In genomic region chr10:84825330-84825729, GRCh38 we compare ENCODE assay signal across 15 cellular contexts.
DNase-seq lines count a peak whose midpoint lies in the region; ATAC-seq and TF ChIP-seq lines count a peak whose summit lies in the region.
"Had no signal": no experiment of that assay in that cellular context is flagged by ENCODE, and none has a peak within 500 bp of the region (broad histone marks: within the 10 kb centered on the region; RNA-seq: fewer than 3 reads in every experiment).

No MANE protein-coding gene starts in this region.

- no peaks in the 10 kb centered on the region for H3K36me3 ChIP-seq in brain microvascular endothelial cell (replicated peaks)

- DNase-seq in A172 (ENCODE audit: low spot score) (peak; percentile 81), HS-5 (ENCODE audit: low read depth) (peak; percentile 5), brain microvascular endothelial cell (peak; percentile 84), iPS-NIHi7 (ENCODE audit: extremely low spot score) (peak; percentile 31), NCI-H2029 treated with DMSO at 0.1 percent for 48 hours (lab: John Stamatoyannopoulos, UW) (no peak), T-helper 2 cell (no peak)
- no peak for DNase-seq in activated CD4-positive, CD25-positive, alpha-beta regulatory T cell treated with anti-CD3 and anti-CD28 coated beads, Interleukin-2, amount 50 U/mL, for 72 hours
- DNase-seq: activated naive CD4-positive, alpha-beta T cell treated with anti-CD3 and anti-CD28 coated beads, Interleukin-2, amount 50 U/mL, for 16 hours; AML-193; effector CD4-positive, alpha-beta T cell; GOT3; nephron progenitor cell; stimulated activated CD4-positive, alpha-beta T cell treated with anti-CD3 and anti-CD28 coated beads, Interleukin-15, amount 100 ng/mL, for 24 hours had no signal

- in situ Hi-C loops in brain microvascular endothelial cell (cut with HindIII; ENCODE audit: low pct_ligation_motif_present, low sequenced_read_pairs): no loop called here

- ATAC-seq in GM21367 (IDR thresholded peaks at IDR 0.05; ENCODE audit: unreplicated experiment): no peak
- ATAC-seq: stimulated activated effector memory CD8-positive, alpha-beta T cell treated with anti-CD3 and anti-CD28 coated beads, Interleukin-12 subunit alpha, Interleukin-12 subunit beta, amount 100 ng/mL, for 72 hours had no signal

- TF ChIP-seq CTCF in brain microvascular endothelial cell (IDR thresholded peaks at IDR 0.05; ENCODE audit: low read depth, low read length, missing control alignments): no peak

- no peaks in the 10 kb centered on the region for H3K27me3 ChIP-seq in brain microvascular endothelial cell (replicated peaks)

- no peak overlapping the region for H3K4me3 ChIP-seq in brain microvascular endothelial cell (ENCODE audit: low read depth, low read length)

- peak overlapping the region; percentile 3 for H3K27ac ChIP-seq in brain microvascular endothelial cell

Comparison
In these comparisons a context has a peak if more than half of its experiments do, and no peak if none do; other contexts are left out.
1. DNase-seq: peak in A172 (single experiment), HS-5 (single experiment), brain microvascular endothelial cell (single experiment) and iPS-NIHi7 (single experiment); none in NCI-H2029 treated with DMSO at 0.1 percent for 48 hours (single experiment), activated CD4-positive, CD25-positive, alpha-beta regulatory T cell treated with anti-CD3 and anti-CD28 coated beads, Interleukin-2, amount 50 U/mL, for 72 hours (single experiment) and T-helper 2 cell (0 of 5).